8 cellular contexts compared by ENCODE assay signal in genomic region chr2:20065885-20066602, GRCh38. TPM values are rescaled to one million over a fixed set of nuclear protein-coding genes. Genes with fewer than 3 reads are reported as not detected.
A peak's percentile ranks its signal among the peaks of the same experiment; 100 is the strongest.
DNase-seq lines count a peak whose midpoint lies in the region; ATAC-seq and TF ChIP-seq lines count a peak whose summit lies in the region.

No MANE protein-coding gene starts in this region.

- H3K36me3 ChIP-seq in adrenal gland (replicated peaks in 1 of 2) (no peaks in the 10 kb centered on the region), kidney epithelial cell (ENCODE audit: control insufficient read depth, insufficient read depth, low read length) (no peaks in the 10 kb centered on the region)

- ATAC-seq in GM19467 (IDR thresholded peaks at IDR 0.05; ENCODE audit: unreplicated experiment): no peak

- H3K27me3 ChIP-seq in adrenal gland: no peaks in the 10 kb centered on the region
- no peaks in the 10 kb centered on the region for H3K27me3 ChIP-seq in kidney epithelial cell (ENCODE audit: control insufficient read depth, insufficient read depth, low read length)

- DNase-seq in GM12865 (ENCODE audit: low read depth): peak; percentile 15
- DNase-seq in NCI-H2081 treated with DMSO at 0.1 percent for 48 hours (lab: John Stamatoyannopoulos, UW): peak; percentile 83
- peak; percentile 86 to 93 (median 90) for DNase-seq in adrenal gland
- peak; percentile 49 for DNase-seq in kidney epithelial cell (ENCODE audit: low read depth)
- DNase-seq in activated effector memory CD4-positive, alpha-beta T cell treated with Interleukin-2 at 50 U/mL for 16 hours: no peak
- DNase-seq in nephron progenitor cell: no peak
- no peak for DNase-seq in activated naive CD4-positive, alpha-beta T cell treated with anti-CD3 and anti-CD28 coated beads, Interleukin-2, amount 10 ng/mL, durations not matched to agents 7 days and 5 days

- 34 to 57% (median 51%) methylated on average over 5 to 6 of the region's 6 CpGs for WGBS in adrenal gland, 4 donors

- H3K9me3 Mint-ChIP-seq in nephron progenitor cell: peaks cover 18% of the 10 kb centered on the region
- H3K9me3 Mint-ChIP-seq in activated naive CD4-positive, alpha-beta T cell treated with anti-CD3 and anti-CD28 coated beads, Interleukin-2, amount 10 ng/mL, durations not matched to agents 7 days and 5 days: no peaks in the 10 kb centered on the region

- peaks cover 7 to 8% of the 10 kb centered on the region in 2 donors for H3K4me1 ChIP-seq in adrenal gland (replicated peaks in 1 of 2)

- CTCF ChIA-PET in activated naive CD4-positive, alpha-beta T cell treated with anti-CD3 and anti-CD28 coated beads, Interleukin-2, amount 10 ng/mL, durations not matched to agents 7 days and 5 days (lab: Charles Lee): no interaction called here

- no peak overlapping the region for H3K27ac Mint-ChIP-seq in nephron progenitor cell
- H3K27ac Mint-ChIP-seq in activated naive CD4-positive, alpha-beta T cell treated with anti-CD3 and anti-CD28 coated beads, Interleukin-2, amount 10 ng/mL, durations not matched to agents 7 days and 5 days: no peak overlapping the region

- intact Hi-C loops in adrenal gland (cut with DNase I): no loop called here

- no peak for TF ChIP-seq POLR2A in adrenal gland (IDR thresholded peaks at IDR 0.05)

- H3K36me3 Mint-ChIP-seq in nephron progenitor cell (ENCODE audit: low read depth): no peaks in the 10 kb centered on the region
- H3K36me3 Mint-ChIP-seq in activated naive CD4-positive, alpha-beta T cell treated with anti-CD3 and anti-CD28 coated beads, Interleukin-2, amount 10 ng/mL, durations not matched to agents 7 days and 5 days: no peaks in the 10 kb centered on the region

- H3K27ac ChIP-seq in adrenal gland: peak overlapping the region in 2 of 5 donors; percentile 8

- H3K4me3 ChIP-seq in GM12865 (ENCODE audit: low read depth, low read length) (no peak overlapping the region), adrenal gland (no peak overlapping the region), kidney epithelial cell (ENCODE audit: low read depth, low read length) (no peak overlapping the region)

- peaks cover 17% of the 10 kb centered on the region for H3K4me1 Mint-ChIP-seq in nephron progenitor cell
- no peaks in the 10 kb centered on the region for H3K4me1 Mint-ChIP-seq in activated naive CD4-positive, alpha-beta T cell treated with anti-CD3 and anti-CD28 coated beads, Interleukin-2, amount 10 ng/mL, durations not matched to agents 7 days and 5 days

- peaks cover 11% of the 10 kb centered on the region for H3K27me3 Mint-ChIP-seq in nephron progenitor cell (ENCODE audit: low read depth, poor library complexity)
- H3K27me3 Mint-ChIP-seq in activated naive CD4-positive, alpha-beta T cell treated with anti-CD3 and anti-CD28 coated beads, Interleukin-2, amount 10 ng/mL, durations not matched to agents 7 days and 5 days: peaks cover 25% of the 10 kb centered on the region

- TF ChIP-seq CTCF in GM12865 (IDR thresholded peaks at IDR 0.05; ENCODE audit: insufficient read depth, low read depth, low read length, missing control alignments): no peak
- TF ChIP-seq CTCF in adrenal gland (IDR thresholded peaks at IDR 0.05): no peak
- TF ChIP-seq CTCF in kidney epithelial cell (IDR thresholded peaks at IDR 0.05; ENCODE audit: insufficient read depth, low read length, poor library complexity, severe bottlenecking): no peak
- TF ChIP-seq CTCF in nephron progenitor cell (IDR thresholded peaks at IDR 0.05): no peak

- H3K9me3 ChIP-seq in adrenal gland (replicated peaks in 1 of 3): no peaks in the 10 kb centered on the region

- H3K4me3 Mint-ChIP-seq in nephron progenitor cell: no peak overlapping the region
- H3K4me3 Mint-ChIP-seq in activated naive CD4-positive, alpha-beta T cell treated with anti-CD3 and anti-CD28 coated beads, Interleukin-2, amount 10 ng/mL, durations not matched to agents 7 days and 5 days: no peak overlapping the region

RNA-seq across cellular contexts. Expression of gene LAPTM4A, which starts 14.6 kb away (rescaled TPM):
- total RNA-seq in adrenal gland: 100 to 1,000 TPM; 196 to 356 (median 233) TPM
- polyA plus RNA-seq in adrenal gland: 100 to 1,000 TPM in 1 of 3 donors, 10 to 100 TPM in 2; 58.8 to 684 (median 96.4) TPM
- total RNA-seq in kidney epithelial cell: 140 and 141 TPM in 2 replicates

RNA-seq across cellular contexts. Expression of gene MATN3, which starts 53.6 kb away (rescaled TPM):
- total RNA-seq in adrenal gland: 1 to 10 TPM in 1 of 8 donors, under 1 TPM in 6, not detected in 1; 0.14 to 1.0 (median 0.72) TPM
- polyA plus RNA-seq in adrenal gland: under 1 TPM; 0.16 to 0.79 (median 0.77) TPM
- 7.6 TPM in 2 replicates for total RNA-seq in kidney epithelial cell

Comparison
In these comparisons a context has a peak if more than half of its experiments do, and no peak if none do; other contexts are left out.
1. DNase-seq: peak in GM12865 (single experiment), NCI-H2081 treated with DMSO at 0.1 percent for 48 hours (single experiment), adrenal gland (7 of 7) and kidney epithelial cell (single experiment); none in activated effector memory CD4-positive, alpha-beta T cell treated with Interleukin-2 at 50 U/mL for 16 hours (single experiment), nephron progenitor cell (single experiment) and activated naive CD4-positive, alpha-beta T cell treated with anti-CD3 and anti-CD28 coated beads, Interleukin-2, amount 10 ng/mL, durations not matched to agents 7 days and 5 days (single experiment).